In genomic region chr4:140052050-140052449, GRCh38 we compare ENCODE assay signal across 8 cellular contexts.
DNase-seq lines count a peak whose midpoint lies in the region; ATAC-seq and TF ChIP-seq lines count a peak whose summit lies in the region.

No MANE protein-coding gene starts in this region.

- intact Hi-C loops in heart left ventricle (cut with DNase I): loop anchor here (1.0 to 10.0 kb wide), 8 partner anchors 40 to 320 kb away; partner anchors contain the start of gene MAML3 (in 5 of the 10)
- intact Hi-C loops in lower leg skin (cut with DNase I; ENCODE audit: low total_unique reads): no loop called here

- peak; percentile 22 for DNase-seq in ELF-1 (ENCODE audit: low read depth, low spot score)
- DNase-seq in LNCaP clone FGC (ENCODE audit: low read depth): no peak
- DNase-seq in activated T-cell treated with anti-CD3 and anti-CD28 coated beads for 4 hours: peak; percentile 21
- peak; percentile 44 to 68 (median 44) for DNase-seq in heart left ventricle
- peak; percentile 35 for DNase-seq in stimulated activated CD4-positive, alpha-beta T cell treated with anti-CD3 and anti-CD28 coated beads, Interleukin-4, amount 100 ng/mL, for 24 hours
- no peak for DNase-seq in kidney glomerular epithelial cell (lab: John Stamatoyannopoulos, UW)
- DNase-seq in lower leg skin (ENCODE audit: low spot score in 2 of 2): no peak

- no peaks in the 10 kb centered on the region for H3K36me3 ChIP-seq in heart left ventricle

- ATAC-seq in heart left ventricle (no peak), GM21515 (IDR thresholded peaks at IDR 0.05; ENCODE audit: unreplicated experiment) (no peak)

- H3K4me1 ChIP-seq in heart left ventricle: peaks cover 0 to 45% (median 24%) of the 10 kb centered on the region in 12 donors

- no peak overlapping the region for H3K27ac ChIP-seq in heart left ventricle

- H3K27me3 ChIP-seq in heart left ventricle: no peaks in the 10 kb centered on the region

- no peaks in the 10 kb centered on the region for H3K9me3 ChIP-seq in heart left ventricle

- no peak overlapping the region for H3K4me3 ChIP-seq in LNCaP clone FGC (ENCODE audit: low read depth, low read length)
- H3K4me3 ChIP-seq in heart left ventricle: no peak overlapping the region
- no peak overlapping the region for H3K4me3 ChIP-seq in lower leg skin (ENCODE audit: low read depth, poor library complexity, severe bottlenecking)

- 54 to 62% (median 59%) methylated on average over 3 of the region's 3 CpGs for WGBS in heart left ventricle, 4 donors
- WGBS in lower leg skin, 2 donors: 44 to 56% methylated on average over 3 of the region's 3 CpGs

- TF ChIP-seq POLR2A in heart left ventricle (IDR thresholded peaks at IDR 0.05): no peak
- TF ChIP-seq POLR2A in lower leg skin (IDR thresholded peaks at IDR 0.05): no peak

- peak; percentile 43 for TF ChIP-seq CTCF in LNCaP clone FGC (IDR thresholded peaks at IDR 0.05; ENCODE audit: control insufficient read depth, extremely low read depth, insufficient read depth)
- peak; percentile 43 to 76 (median 60) for TF ChIP-seq CTCF in heart left ventricle (IDR thresholded peaks at IDR 0.05)
- TF ChIP-seq CTCF in lower leg skin (IDR thresholded peaks at IDR 0.05): no peak

Comparison
In these comparisons a context has a peak if more than half of its experiments do, and no peak if none do; other contexts are left out.
1. DNase-seq: peak in ELF-1 (single experiment), activated T-cell treated with anti-CD3 and anti-CD28 coated beads for 4 hours (single experiment), heart left ventricle (5 of 5) and stimulated activated CD4-positive, alpha-beta T cell treated with anti-CD3 and anti-CD28 coated beads, Interleukin-4, amount 100 ng/mL, for 24 hours (single experiment); none in LNCaP clone FGC (single experiment), kidney glomerular epithelial cell (single experiment) and lower leg skin (0 of 2).
2. CTCF ChIP-seq: peak in LNCaP clone FGC (single experiment) and heart left ventricle (12 of 12); none in lower leg skin (0 of 3).